22 cellular contexts compared by ENCODE assay signal in the genomic region with DNA sequence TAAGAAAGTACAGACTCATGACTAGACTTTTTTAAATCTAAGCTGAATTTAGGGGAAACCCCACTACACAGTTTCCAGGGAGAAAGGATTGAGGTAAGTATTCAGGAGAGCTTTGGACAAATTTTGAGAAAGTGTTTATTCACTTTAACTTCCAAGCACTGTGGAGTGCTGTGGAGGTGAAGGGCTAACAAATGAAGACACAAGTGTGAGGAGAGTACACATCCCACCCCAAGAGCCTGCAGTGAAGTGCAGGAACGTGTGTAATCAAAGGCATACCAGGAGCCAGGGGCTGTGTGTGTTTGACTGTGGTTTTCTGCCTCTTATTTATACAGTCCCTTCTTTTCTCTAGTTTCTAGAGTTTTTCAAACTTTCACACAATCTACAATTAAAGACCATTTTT.
DNase-seq lines count a peak whose midpoint lies in the region; ATAC-seq and TF ChIP-seq lines count a peak whose summit lies in the region.
"Had no signal": no experiment of that assay in that cellular context is flagged by ENCODE, and none has a peak within 500 bp of the region (broad histone marks: within the 10 kb centered on the region; RNA-seq: fewer than 3 reads in every experiment).

No MANE protein-coding gene starts in this region.

- no peak overlapping the region for H3K4me3 ChIP-seq in left lung
- H3K4me3 ChIP-seq in lung, result no peak overlapping the region
- H3K4me3 ChIP-seq in upper lobe of right lung, result no peak overlapping the region
- H3K4me3 ChIP-seq: A549; BLaER1 treated with 17β-estradiol and CSF1 and Interleukin-3, amounts not matched to agents 10 nM and 100 nM; GM12878 had no signal

- H3K4me1 ChIP-seq in left lung, result no peaks in the 10 kb centered on the region
- H3K4me1 ChIP-seq in lung (ENCODE audit: control insufficient read depth in 2 of 2, insufficient read depth in 2 of 2, low read length in 2 of 2), result no peaks in the 10 kb centered on the region
- peaks cover 9% of the 10 kb centered on the region for H3K4me1 ChIP-seq in upper lobe of right lung
- H3K4me1 ChIP-seq: A549, Caco-2 had no signal

- TF ChIP-seq CTCF in left lung (IDR thresholded peaks at IDR 0.05) (no peak), lung (IDR thresholded peaks at IDR 0.05; ENCODE audit: control extremely low read depth, extremely low read depth) (no peak), upper lobe of right lung (IDR thresholded peaks at IDR 0.05) (no peak)

- H3K9me3 ChIP-seq in left lung, result no peaks in the 10 kb centered on the region
- H3K9me3 ChIP-seq in lung (ENCODE audit: control insufficient read depth in 2 of 2, insufficient read depth in 1 of 2, low read length in 1 of 2), result no peaks in the 10 kb centered on the region
- no peaks in the 10 kb centered on the region for H3K9me3 ChIP-seq in upper lobe of right lung
- H3K9me3 ChIP-seq: A549, Caco-2 had no signal

- DNase-seq in left lung (peak in 1 of 2 donors; percentile 41), lung (ENCODE audit: low spot score) (peak; percentile 47), upper lobe of right lung (no peak), Right ventricle myocardium inferior (ENCODE audit: missing footprints) (no peak), left cardiac atrium (no peak)
- DNase-seq: AML-193; Caco-2; Calu3; CD4-positive, alpha-beta T cell; CD8-positive, alpha-beta T cell; DMS 273 treated with DMSO at 0.1 percent for 48 hours; DMS153; DMS53; DMS79; DND-41; EL; GDM1 had no signal

- H3K27me3 ChIP-seq in left lung (no peaks in the 10 kb centered on the region), lung (ENCODE audit: control insufficient read depth, insufficient read depth) (no peaks in the 10 kb centered on the region), upper lobe of right lung (no peaks in the 10 kb centered on the region)
- H3K27me3 ChIP-seq: BLaER1 treated with 17β-estradiol and CSF1 and Interleukin-3, amounts not matched to agents 10 nM and 100 nM had no signal

- intact Hi-C loops in left lung (cut with DNase I), result no loop called here
- intact Hi-C loops in upper lobe of right lung (cut with DNase I), result no loop called here
- intact Hi-C loops in Right ventricle myocardium inferior (cut with DNase I), result no loop called here
- intact Hi-C loops in left cardiac atrium (cut with DNase I), result no loop called here

- ATAC-seq in left lung, result peak; percentile 97
- ATAC-seq in lung (ENCODE audit: insufficient read depth, low FRiP score), result peak; percentile 71
- ATAC-seq in upper lobe of right lung, result peak; percentile 86
- no peak for ATAC-seq in Right ventricle myocardium inferior
- ATAC-seq in left cardiac atrium, result no peak
- ATAC-seq: A549; CD8-positive, alpha-beta T cell; GM12878 had no signal

- H3K27ac ChIP-seq in left lung (no peak overlapping the region), lung (ENCODE audit: low read depth in 1 of 2, low read length in 1 of 2) (no peak overlapping the region), upper lobe of right lung (no peak overlapping the region)
- H3K27ac ChIP-seq: 22Rv1; A549; BLaER1 treated with 17β-estradiol and CSF1 and Interleukin-3, amounts not matched to agents 10 nM and 100 nM; C4-2B had no signal

- 54 to 64% methylated on average over 1 of the region's 1 CpG for WGBS in lung, 2 donors

- H3K36me3 ChIP-seq in left lung (no peaks in the 10 kb centered on the region), lung (ENCODE audit: control insufficient read depth in 2 of 2, insufficient read depth in 2 of 2, low read length in 2 of 2) (no peaks in the 10 kb centered on the region), upper lobe of right lung (no peaks in the 10 kb centered on the region)
- H3K36me3 ChIP-seq: BLaER1 treated with 17β-estradiol and CSF1 and Interleukin-3, amounts not matched to agents 10 nM and 100 nM had no signal

Comparison
In these comparisons a context has a peak if more than half of its experiments do, and no peak if none do; other contexts are left out.
1. ATAC-seq: peak in left lung (single experiment), lung (single experiment) and upper lobe of right lung (single experiment); none in Right ventricle myocardium inferior (single experiment) and left cardiac atrium (0 of 2).